In the genomic region with DNA sequence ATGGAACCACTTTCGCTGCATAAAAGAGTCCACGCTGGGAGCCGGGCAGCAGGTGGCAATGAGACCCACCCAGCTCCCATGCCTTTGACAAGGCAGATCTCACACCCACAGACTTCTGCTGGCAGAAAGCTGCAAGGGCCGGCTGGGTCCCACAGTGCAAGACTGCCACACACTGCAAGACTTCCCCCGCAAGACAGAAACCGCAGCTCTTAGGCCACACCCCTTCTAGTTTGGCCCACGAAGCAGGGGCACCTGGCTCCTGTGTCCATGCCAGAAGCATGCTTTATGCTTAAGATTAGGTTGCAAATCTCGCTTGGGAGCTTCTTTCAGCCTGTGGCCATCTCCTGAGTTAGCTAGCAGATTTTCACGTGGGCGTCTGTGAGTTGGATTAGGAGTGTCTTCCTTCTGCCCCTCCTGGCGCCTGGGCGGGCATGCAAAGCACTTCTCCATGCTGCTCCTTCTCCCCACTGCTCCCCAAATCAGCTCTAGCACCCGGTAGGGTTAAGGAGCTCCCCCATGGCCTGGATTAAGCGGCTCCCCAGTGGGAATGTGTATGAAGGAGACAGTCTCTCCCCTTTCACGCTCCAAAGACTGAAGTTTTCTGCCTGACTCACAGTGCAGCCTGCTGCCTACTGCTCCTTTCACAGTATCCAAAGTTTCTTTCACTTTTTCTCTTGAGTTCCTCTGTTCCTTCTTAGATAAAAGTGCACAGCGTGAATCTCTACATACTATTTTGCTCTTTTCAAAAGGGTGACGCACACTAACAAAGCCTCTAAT, we compare ENCODE assay signal across 11 cellular contexts. TPM values are rescaled to one million over a fixed set of nuclear protein-coding genes. Genes with fewer than 3 reads are reported as not detected.
A peak's percentile ranks its signal among the peaks of the same experiment; 100 is the strongest.
DNase-seq lines count a peak whose midpoint lies in the region; ATAC-seq and TF ChIP-seq lines count a peak whose summit lies in the region.
"Had no signal": no experiment of that assay in that cellular context is flagged by ENCODE, and none has a peak within 500 bp of the region (broad histone marks: within the 10 kb centered on the region; RNA-seq: fewer than 3 reads in every experiment).

No MANE protein-coding gene starts in this region.

- H3K36me3 ChIP-seq in ectodermal cell (ENCODE audit: control insufficient read depth, insufficient read depth, low read length) (no peaks in the 10 kb centered on the region), colonic mucosa (no peaks in the 10 kb centered on the region)

- H3K9me3 ChIP-seq in ectodermal cell (ENCODE audit: control insufficient read depth, low read length) (no peaks in the 10 kb centered on the region), colonic mucosa (no peaks in the 10 kb centered on the region)

- H3K4me3 Mint-ChIP-seq in nephron = peak overlapping the region; percentile 58 to 77 (median 65)

- no peaks in the 10 kb centered on the region for H3K27me3 Mint-ChIP-seq in nephron (ENCODE audit: low read depth)

- CTCF ChIA-PET in AG04449 (lab: Yijun Ruan, JAX) = interaction anchor here (0.6 to 0.9 kb wide), 4 partner anchors 18 to 1117 kb away, joined by 3 read pairs; a partner anchor contains a TSS

- H3K36me3 Mint-ChIP-seq in nephron (ENCODE audit: low read depth) = peaks cover 30% of the 10 kb centered on the region

- H3K4me1 ChIP-seq in ectodermal cell (ENCODE audit: control insufficient read depth, insufficient read depth, low read length) (peaks cover 19% of the 10 kb centered on the region), colonic mucosa (no peaks in the 10 kb centered on the region)

- no peak for TF ChIP-seq CTCF in AG04449 (IDR thresholded peaks at IDR 0.05; ENCODE audit: insufficient read depth, low read length, missing control alignments)
- TF ChIP-seq CTCF in nephron (IDR thresholded peaks at IDR 0.05; ENCODE audit: unreplicated experiment in 3 of 3) = no peak
- TF ChIP-seq CTCF in colonic mucosa (IDR thresholded peaks at IDR 0.05) = no peak

- H3K27me3 ChIP-seq in ectodermal cell (ENCODE audit: control insufficient read depth, insufficient read depth, low read length, poor library complexity, severe bottlenecking) = no peaks in the 10 kb centered on the region
- H3K27me3 ChIP-seq in colonic mucosa = no peaks in the 10 kb centered on the region

- H3K4me3 ChIP-seq in AG04449 (ENCODE audit: low read depth, low read length) (peak overlapping the region; percentile 41), ectodermal cell (ENCODE audit: insufficient read depth, low read depth, low read length) (no peak overlapping the region), colonic mucosa (no peak overlapping the region)

- peaks cover 36% of the 10 kb centered on the region for H3K4me1 Mint-ChIP-seq in nephron

- DNase-seq in AG04449 (ENCODE audit: low read depth, low spot score) (no peak), KBM-7 (peak; percentile 81), colonic mucosa (no peak)
- DNase-seq: DND-41; stimulated activated CD4-positive, alpha-beta T cell treated with anti-CD3 and anti-CD28 coated beads, Interleukin-2, amount 100 ng/mL, for 48 hours had no signal

- WGBS in ectodermal cell, 2 experiments = 51 to 52% methylated on average over 15 to 17 of the region's 17 CpGs

- peak overlapping the region; percentile 82 to 87 (median 85) for H3K27ac Mint-ChIP-seq in nephron

- in situ Hi-C loops in KBM-7 (cut with MboI; ENCODE audit: low pct_unique_long_range_greater_than_20kb, low sequenced_read_pairs) = no loop called here

- ATAC-seq in GM21723 (IDR thresholded peaks at IDR 0.05; ENCODE audit: unreplicated experiment) (no peak), GM21529 (IDR thresholded peaks at IDR 0.05; ENCODE audit: unreplicated experiment) (no peak), GM21447 (IDR thresholded peaks at IDR 0.05; ENCODE audit: unreplicated experiment) (no peak)

- POLR2A ChIA-PET in AG04449 (lab: Yijun Ruan, JAX) = interaction anchor here (0.7 kb wide), 1 partner anchor 9 kb away, joined by 3 read pairs; no protein-coding TSS in a partner anchor

- H3K9ac ChIP-seq in colonic mucosa (ENCODE audit: low read depth in 2 of 2, low read length in 2 of 2) = peak overlapping the region in 1 of 2 donors; percentile 16

- intact Hi-C loops in colonic mucosa (cut with DNase I) = no loop called here

- H3K27ac ChIP-seq in ectodermal cell (ENCODE audit: insufficient read depth, low read depth, low read length, poor library complexity, severe bottlenecking) = peak overlapping the region; percentile 53
- H3K27ac ChIP-seq in colonic mucosa = no peak overlapping the region

- peaks cover 22% of the 10 kb centered on the region for H3K9me3 Mint-ChIP-seq in nephron

RNA-seq across cellular contexts. Expression of a gene that starts 17.7 kb away (rescaled TPM):
- polyA plus RNA-seq in ectodermal cell (2013, experiment 1 of 4) = 14.3 TPM
- 18.5 TPM for polyA plus RNA-seq in ectodermal cell (2013, experiment 2 of 4)
- polyA plus RNA-seq in ectodermal cell (2013, experiment 3 of 4) = 17.5 TPM
- 19.5 TPM for polyA plus RNA-seq in ectodermal cell (2013, experiment 4 of 4)
- total RNA-seq in colonic mucosa = 1 to 10 TPM; 2.3 to 4.0 TPM
- total RNA-seq: T-helper 1 cell treated with Interleukin-12 subunit alpha and Interleukin-12 subunit beta and Interleukin-4 antibody, amounts not matched to agents 30 ng/mL and 1 ng/mL, for 36 hours had no signal
